Comparison of ENCODE assay signal across 13 cellular contexts in genomic region chr5:57862471-57863282, GRCh38.
DNase-seq lines count a peak whose midpoint lies in the region; ATAC-seq and TF ChIP-seq lines count a peak whose summit lies in the region.
"Had no signal": no experiment of that assay in that cellular context is flagged by ENCODE, and none has a peak within 500 bp of the region (broad histone marks: within the 10 kb centered on the region; RNA-seq: fewer than 3 reads in every experiment).

No MANE protein-coding gene starts in this region.

- no peaks in the 10 kb centered on the region for H3K9me3 ChIP-seq in gastroesophageal sphincter

- H3K27me3 ChIP-seq in gastroesophageal sphincter: no peaks in the 10 kb centered on the region

- 40 to 60% methylated on average over 2 to 4 of the region's 7 CpGs for WGBS in gastroesophageal sphincter (ENCODE audit: low coverage in 1 of 2), 2 donors

- TF ChIP-seq POLR2A in gastroesophageal sphincter (IDR thresholded peaks at IDR 0.05): no peak

- DNase-seq in H4 (ENCODE audit: low spot score) (peak; percentile 20), SHP77 (lab: John Stamatoyannopoulos, UW) (peak; percentile 1 to 8), skeletal muscle cell (ENCODE audit: low read depth) (peak; percentile 55), NCI-H82 (lab: John Stamatoyannopoulos, UW) (no peak), KBM-7 (no peak), RPMI8226 (no peak)
- DNase-seq: activated T-cell treated with anti-CD3 and anti-CD28 coated beads, Interleukin-2, amount 50 U/mL, for 24 hours; glutamatergic neuron; GOT3; Kasumi-1; NCI-H510A treated with DMSO at 0.1 percent for 48 hours had no signal

- in situ Hi-C loops in KBM-7 (cut with MboI; ENCODE audit: low pct_unique_long_range_greater_than_20kb, low sequenced_read_pairs): no loop called here

- no peak for TF ChIP-seq EP300 in gastroesophageal sphincter (IDR thresholded peaks at IDR 0.05)

- no peak for TF ChIP-seq CTCF in gastroesophageal sphincter (IDR thresholded peaks at IDR 0.05)

- no peak overlapping the region for H3K4me3 ChIP-seq in gastroesophageal sphincter
- no peak overlapping the region for H3K4me3 ChIP-seq in skeletal muscle cell (ENCODE audit: low read depth, low read length)

- peak; percentile 60 for ATAC-seq in gastroesophageal sphincter
- ATAC-seq: stimulated activated memory B cell treated with anti-CD40 and anti-IgM and Interleukin-4, amounts not matched to agents 10 μg/mL and 1 μg/mL and 100 μg/mL, for 72 hours had no signal

- no peaks in the 10 kb centered on the region for H3K36me3 ChIP-seq in gastroesophageal sphincter

- H3K27ac ChIP-seq in gastroesophageal sphincter: no peak overlapping the region

- H3K4me1 ChIP-seq in gastroesophageal sphincter: no peaks in the 10 kb centered on the region

Comparison
In these comparisons a context has a peak if more than half of its experiments do, and no peak if none do; other contexts are left out.
1. DNase-seq: peak in H4 (single experiment), SHP77 (2 of 2) and skeletal muscle cell (single experiment); none in NCI-H82 (single experiment), KBM-7 (single experiment) and RPMI8226 (single experiment).